Comparison of ENCODE assay signal across 8 cellular contexts in the genomic region with DNA sequence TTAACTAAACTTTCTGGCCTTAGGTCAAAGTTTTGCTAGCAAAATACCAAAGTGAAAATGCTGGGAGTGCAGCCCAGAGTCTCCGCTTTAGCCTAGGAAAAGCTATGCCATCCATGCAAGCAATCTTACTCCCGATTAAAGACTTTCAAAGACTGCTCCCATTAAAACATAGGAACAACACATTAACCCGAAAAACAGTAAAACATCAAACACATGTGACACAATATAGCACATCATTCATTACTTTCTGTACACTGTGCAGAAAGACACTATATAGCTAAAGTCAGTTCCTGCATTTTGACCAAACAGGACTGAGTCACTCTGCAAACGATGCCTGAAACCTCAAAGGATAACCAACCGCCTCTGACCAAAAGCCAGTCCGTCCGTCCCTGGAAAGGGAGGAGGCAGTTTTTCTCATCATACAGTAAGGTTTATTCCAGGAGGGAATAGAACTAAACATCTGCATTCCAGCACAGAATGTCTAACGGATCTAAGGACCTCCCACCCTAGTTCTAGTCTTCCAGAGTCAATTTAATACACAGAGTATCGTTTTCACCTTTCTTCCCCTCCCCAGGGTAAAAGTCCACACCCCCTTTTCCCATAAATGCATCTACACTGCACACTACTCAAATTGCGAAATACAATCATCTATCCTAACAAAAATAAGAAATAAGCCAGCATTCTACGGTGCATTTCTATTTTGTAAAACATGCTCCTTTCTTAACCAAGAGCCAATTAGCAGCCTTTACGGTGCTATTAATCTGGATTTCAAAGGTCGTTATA. TPM values are rescaled to one million over a fixed set of nuclear protein-coding genes. Genes with fewer than 3 reads are reported as not detected.
A peak's percentile ranks its signal among the peaks of the same experiment; 100 is the strongest.
DNase-seq lines count a peak whose midpoint lies in the region; TF ChIP-seq lines count a peak whose summit lies in the region.

No MANE protein-coding gene starts in this region.

- H3K4me2 ChIP-seq in BLaER1 (peak overlapping the region; percentile 90), SK-N-SH (peak overlapping the region; percentile 92), neural cell (ENCODE audit: low read length) (peak overlapping the region; percentile 74)

- H2AFZ ChIP-seq in SK-N-SH (ENCODE audit: low read depth) = no peak overlapping the region
- no peak overlapping the region for H2AFZ ChIP-seq in neural cell (ENCODE audit: low read depth, low read length)

- H3K9ac ChIP-seq in BLaER1 (peak overlapping the region; percentile 96), SK-N-SH (peak overlapping the region; percentile 83), neural cell (ENCODE audit: low read length) (peak overlapping the region; percentile 90)

- H4K20me1 ChIP-seq in BLaER1 = peaks cover 56% of the 10 kb centered on the region
- H4K20me1 ChIP-seq in SK-N-SH (ENCODE audit: insufficient read depth) = peaks cover 56% of the 10 kb centered on the region
- H4K20me1 ChIP-seq in neural cell (ENCODE audit: insufficient read depth) = peaks cover 7% of the 10 kb centered on the region

- H3K4me1 ChIP-seq in BLaER1 = peaks cover 36% of the 10 kb centered on the region
- H3K4me1 ChIP-seq in SK-N-SH (ENCODE audit: control insufficient read depth in 1 of 2, insufficient read depth in 2 of 2, low read depth in 1 of 2, low read length in 1 of 2) = peaks cover 18 to 25% of the 10 kb centered on the region in 2 experiments
- H3K4me1 ChIP-seq in esophagus (ENCODE audit: control insufficient read depth in 2 of 2, insufficient read depth in 2 of 2, low read length in 1 of 2) = no peaks in the 10 kb centered on the region

- 3% methylated on average over 12 of the region's 13 CpGs for WGBS in SK-N-SH (ENCODE audit: low lambda C conversion rate)
- 3 to 5% methylated on average over 13 of the region's 13 CpGs for WGBS in esophagus, 2 donors

- CTCF ChIA-PET in SK-N-SH (lab: Yijun Ruan, JAX) = interaction anchor here (1.1 to 5.1 kb wide), 7 partner anchors 33 to 218 kb away, joined by 3 to 34 read pairs (median 8); a partner anchor contains a TSS

- H3K27ac ChIP-seq in BLaER1 (peak overlapping the region; percentile 96; the same call in 1 of the 2 replicates), SK-N-SH (ENCODE audit: low read depth in 2 of 2, low read length in 1 of 2) (peak overlapping the region; percentile 56 to 98), esophagus (ENCODE audit: low read depth in 2 of 2, low read length in 1 of 2) (peak overlapping the region in 1 of 2 donors; percentile 98), neural cell (ENCODE audit: low read length) (peak overlapping the region; percentile 77)

- DNase-seq in H7 (no peak), SK-N-SH (peak; percentile 36), COR-L47 (lab: John Stamatoyannopoulos, UW) (no peak)
- no peak for DNase-seq in activated CD8-positive, alpha-beta memory T cell treated with anti-CD3 and anti-CD28 coated beads for 24 hours
- DNase-seq in effector CD8-positive, alpha-beta T cell (lab: John Stamatoyannopoulos, UW) = no peak

- H3K27me3 ChIP-seq in BLaER1 (no peaks in the 10 kb centered on the region), H7 (ENCODE audit: control insufficient read depth, insufficient read depth, low read length) (no peaks in the 10 kb centered on the region), SK-N-SH (ENCODE audit: insufficient read depth) (no peaks in the 10 kb centered on the region), esophagus (ENCODE audit: control insufficient read depth in 1 of 2, insufficient read depth in 2 of 2, low read length in 2 of 2) (no peaks in the 10 kb centered on the region), neural cell (ENCODE audit: insufficient read depth, low read depth, low read length) (no peaks in the 10 kb centered on the region)

- TF ChIP-seq CTCF in SK-N-SH (IDR thresholded peaks at IDR 0.05) = no peak
- no peak for TF ChIP-seq CTCF in neural cell (IDR thresholded peaks at IDR 0.05; ENCODE audit: poor library complexity, severe bottlenecking)

- H3K9me2 ChIP-seq in SK-N-SH (no peaks in the 10 kb centered on the region), neural cell (ENCODE audit: insufficient read depth, low read length) (no peaks in the 10 kb centered on the region)

- TF ChIP-seq EP300 in SK-N-SH (IDR thresholded peaks at IDR 0.05; ENCODE audit: borderline replicate concordance in 1 of 2, low read depth in 1 of 2, low read length in 1 of 2) (no peak), neural cell (conservative IDR thresholded peaks at IDR 0.05; ENCODE audit: poor library complexity, severe bottlenecking) (no peak)

- H3K9me3 ChIP-seq in BLaER1 (peaks cover 8% of the 10 kb centered on the region), SK-N-SH (no peaks in the 10 kb centered on the region), esophagus (ENCODE audit: control insufficient read depth in 2 of 2, insufficient read depth in 1 of 2, low read depth in 1 of 2, low read length in 1 of 2) (no peaks in the 10 kb centered on the region), neural cell (ENCODE audit: low read length) (no peaks in the 10 kb centered on the region)

- H3F3A ChIP-seq in SK-N-SH (replicated peaks; ENCODE audit: insufficient read depth) (peaks cover 23% of the 10 kb centered on the region), neural cell (ENCODE audit: insufficient read depth, low read length, poor library complexity, severe bottlenecking) (peaks cover 3% of the 10 kb centered on the region)

- POLR2A ChIA-PET in SK-N-SH (lab: Yijun Ruan, JAX) = interaction anchor here (0.6 kb wide), 1 partner anchor 34 kb away, joined by 3 read pairs; no protein-coding TSS in a partner anchor

- H3K4me3 ChIP-seq in BLaER1 (peak overlapping the region; percentile 88), H7 (ENCODE audit: insufficient read depth, low read depth, low read length) (peak overlapping the region; percentile 94), SK-N-SH (ENCODE audit: low read depth in 2 of 2, low read length in 1 of 2) (peak overlapping the region; percentile 88 to 99), esophagus (ENCODE audit: low read depth in 1 of 2, low read length in 2 of 2) (peak overlapping the region; percentile 81 to 97), neural cell (ENCODE audit: low read length) (peak overlapping the region; percentile 85)

- H3K79me2 ChIP-seq in SK-N-SH (ENCODE audit: insufficient read depth) = peaks cover 65% of the 10 kb centered on the region
- peaks cover 65% of the 10 kb centered on the region for H3K79me2 ChIP-seq in neural cell (replicated peaks; ENCODE audit: insufficient read depth, low read length)

- no peak; the same call in 1 of the 2 replicates for TF ChIP-seq RAD21 in SK-N-SH (IDR thresholded peaks at IDR 0.05; ENCODE audit: low read length)
- TF ChIP-seq RAD21 in neural cell (conservative IDR thresholded peaks at IDR 0.05) = no peak

- H3K36me3 ChIP-seq in BLaER1 = peaks cover 4% of the 10 kb centered on the region; the same call in 1 of the 2 replicates
- no peaks in the 10 kb centered on the region for H3K36me3 ChIP-seq in H7 (replicated peaks; ENCODE audit: control insufficient read depth, insufficient read depth, low read length)
- H3K36me3 ChIP-seq in SK-N-SH (replicated peaks in 1 of 2; ENCODE audit: control insufficient read depth in 1 of 2, insufficient read depth in 2 of 2, low read length in 1 of 2) = no peaks in the 10 kb centered on the region
- H3K36me3 ChIP-seq in esophagus (ENCODE audit: control insufficient read depth in 2 of 2, insufficient read depth in 2 of 2, low read length in 1 of 2) = no peaks in the 10 kb centered on the region
- no peaks in the 10 kb centered on the region for H3K36me3 ChIP-seq in neural cell (ENCODE audit: insufficient read depth, low read length)

TF ChIP-seq in SK-N-SH, 30 proteins besides CTCF, POLR2A, EP300 and RAD21 (continues in another document):
- TF ChIP-seq POLR2AphosphoS5 (IDR thresholded peaks at IDR 0.05; ENCODE audit: low read depth, low read length) (peak; percentile 13; the same call in 1 of the 2 replicates), NFIC (IDR thresholded peaks at IDR 0.05; ENCODE audit: borderline replicate concordance) (peak; percentile 4; the same call in 1 of the 2 replicates), SIN3A (IDR thresholded peaks at IDR 0.05; ENCODE audit: borderline replicate concordance, low read depth, low read length) (0 out of 2 replicates have a peak, but pooled peaks have one; percentile 34), FOSL2 (IDR thresholded peaks at IDR 0.05; ENCODE audit: borderline replicate concordance, low read depth) (peak; percentile 31; the same call in 1 of the 2 replicates), SMC3 (IDR thresholded peaks at IDR 0.05; ENCODE audit: low read depth, low read length) (peak; percentile 13; the same call in 1 of the 2 replicates), TAF1 (IDR thresholded peaks at IDR 0.05; ENCODE audit: borderline replicate concordance, low read depth, low read length) (no peak), MXI1 (IDR thresholded peaks at IDR 0.05; ENCODE audit: low read depth, low read length) (peak; percentile 35; the same call in 1 of the 2 replicates), TEAD4 (IDR thresholded peaks at IDR 0.05; ENCODE audit: borderline replicate concordance, insufficient read depth) (no peak), MEF2A (IDR thresholded peaks at IDR 0.05; ENCODE audit: borderline replicate concordance, low read depth) (0 out of 2 replicates have a peak, but pooled peaks have one; percentile 17)

TF ChIP-seq in neural cell, 6 proteins besides CTCF, POLR2A, EP300 and RAD21:
- TF ChIP-seq POLR2AphosphoS5 (IDR thresholded peaks at IDR 0.05) (no peak), MXI1 (conservative IDR thresholded peaks at IDR 0.05; ENCODE audit: poor library complexity, severe bottlenecking) (peak; percentile 43), EZH2 (IDR thresholded peaks at IDR 0.05; ENCODE audit: borderline replicate concordance, insufficient read depth, low read length, poor library complexity, severe bottlenecking) (no peak), SMC3 (conservative IDR thresholded peaks at IDR 0.05; ENCODE audit: poor library complexity) (no peak)

RNA-seq across cellular contexts. Expression of a gene that starts 1.7 kb away (rescaled TPM):
- total RNA-seq in H7 (2014; rRNA removed; shearing (Covaris generic)) = 12.6 and 18.0 TPM in 2 replicates
- polyA plus RNA-seq in SK-N-SH (2012; rRNA removed) (4.2 and 4.9 TPM in 2 replicates), esophagus (1 to 10 TPM; 3.4 to 5.4 TPM), neural cell (23.1 and 25.7 TPM in 2 replicates)
- 6.5 and 8.4 TPM in 2 replicates for polyA plus RNA-seq in SK-N-SH (2012; cell fraction: cytosol; rRNA removed)
- 2.9 and 5.3 TPM in 2 replicates for polyA plus RNA-seq in SK-N-SH (2012; cell fraction: nucleus; rRNA removed)
- 84.0 and 99.9 TPM in 2 replicates for polyA minus RNA-seq in neural cell
